In genomic region chr6:167700199-167700598, GRCh38 we compare ENCODE assay signal across 10 cellular contexts.
A peak's percentile ranks its signal among the peaks of the same experiment; 100 is the strongest.
DNase-seq lines count a peak whose midpoint lies in the region; ATAC-seq and TF ChIP-seq lines count a peak whose summit lies in the region.
"Had no signal": no experiment of that assay in that cellular context is flagged by ENCODE, and none has a peak within 500 bp of the region (broad histone marks: within the 10 kb centered on the region; RNA-seq: fewer than 3 reads in every experiment).

No MANE protein-coding gene starts in this region.

- no peak for ATAC-seq in esophagus mucosa
- no peak for ATAC-seq in HG03442 (IDR thresholded peaks at IDR 0.05; ENCODE audit: unreplicated experiment)

- H3K4me3 Mint-ChIP-seq in nephron = no peak overlapping the region

- H3K36me3 ChIP-seq in BLaER1 = no peaks in the 10 kb centered on the region
- H3K36me3 ChIP-seq: ovary had no signal

- peak overlapping the region; percentile 86 for H3K4me2 ChIP-seq in BLaER1

- H3K27me3 Mint-ChIP-seq in nephron (ENCODE audit: low read depth) = peaks cover 10% of the 10 kb centered on the region

- H3K9me3 ChIP-seq in BLaER1 = no peaks in the 10 kb centered on the region
- H3K9me3 ChIP-seq: ovary had no signal

- peak overlapping the region; percentile 20; the same call in 1 of the 2 replicates for H3K9ac ChIP-seq in BLaER1

- H3K4me1 ChIP-seq in BLaER1 = peaks cover 69% of the 10 kb centered on the region

- H3K27ac Mint-ChIP-seq in nephron = peak overlapping the region in 2 of 3 experiments; percentile 92 to 93

- H3K9me3 Mint-ChIP-seq in nephron = no peaks in the 10 kb centered on the region

- peaks cover 37% of the 10 kb centered on the region for H3K4me1 Mint-ChIP-seq in nephron

- H3K27me3 ChIP-seq in BLaER1 = peaks cover 10% of the 10 kb centered on the region; the same call in 1 of the 2 replicates
- H3K27me3 ChIP-seq: ovary had no signal

- H4K20me1 ChIP-seq in BLaER1 = no peaks in the 10 kb centered on the region

- TF ChIP-seq CTCF in nephron (IDR thresholded peaks at IDR 0.05; ENCODE audit: unreplicated experiment in 3 of 3) = no peak

- H3K36me3 Mint-ChIP-seq in nephron (ENCODE audit: low read depth) = no peaks in the 10 kb centered on the region

- peak; percentile 27 for DNase-seq in HT-29 (ENCODE audit: low spot score)
- DNase-seq in dermis blood vessel endothelial cell = peak; percentile 50
- no peak for DNase-seq in H4 (ENCODE audit: low spot score)
- DNase-seq in NCI-H510A treated with DMSO at 0.1 percent for 48 hours (lab: John Stamatoyannopoulos, UW) = no peak
- DNase-seq: NCI-H2227 treated with DMSO at 0.1 percent for 48 hours, ovary had no signal

- no peak overlapping the region for H3K4me3 ChIP-seq in BLaER1
- H3K4me3 ChIP-seq: ovary had no signal

- H3K27ac ChIP-seq in BLaER1 = 0 out of 2 replicates have a peak overlapping the region, but pooled peaks have one; percentile 87

Comparison
In these comparisons a context has a peak if more than half of its experiments do, and no peak if none do; other contexts are left out.
1. DNase-seq: peak in HT-29 (single experiment) and dermis blood vessel endothelial cell (single experiment); none in H4 (single experiment) and NCI-H510A treated with DMSO at 0.1 percent for 48 hours (single experiment).